Comparison of ENCODE assay signal across 7 cellular contexts in genomic region chr1:62175568-62176179, GRCh38. TPM values are rescaled to one million over a fixed set of nuclear protein-coding genes. Genes with fewer than 3 reads are reported as not detected.
DNase-seq lines count a peak whose midpoint lies in the region; ATAC-seq and TF ChIP-seq lines count a peak whose summit lies in the region.

No MANE protein-coding gene starts in this region.

- H3K9me3 ChIP-seq in hepatocyte (ENCODE audit: low read depth) = no peaks in the 10 kb centered on the region

- peak; percentile 68 for TF ChIP-seq CTCF in HFF-Myc (IDR thresholded peaks at IDR 0.05; ENCODE audit: low read depth, low read length, missing control alignments)
- peak; percentile 93 for TF ChIP-seq CTCF in hepatocyte (IDR thresholded peaks at IDR 0.05; ENCODE audit: poor library complexity)

- no peaks in the 10 kb centered on the region for H3K79me2 ChIP-seq in hepatocyte

- no peaks in the 10 kb centered on the region for H4K20me1 ChIP-seq in hepatocyte (ENCODE audit: insufficient read depth, poor library complexity, severe bottlenecking)

- no peak overlapping the region for H3K27ac ChIP-seq in hepatocyte

- H3K4me3 ChIP-seq in HFF-Myc (replicated peaks; ENCODE audit: low read depth, low read length) (no peak overlapping the region), hepatocyte (no peak overlapping the region)

- 47% methylated on average over 9 of the region's 9 CpGs for WGBS in hepatocyte (ENCODE audit: low lambda C conversion rate, missing lambda C conversion rate)

- DNase-seq in DMS79 (lab: John Stamatoyannopoulos, UW) = peak; percentile 30
- peak; percentile 19 for DNase-seq in HFF-Myc (ENCODE audit: extremely low read depth, low read depth)
- peak; percentile 64 for DNase-seq in NCI-H748 treated with DMSO at 0.1 percent for 48 hours (lab: John Stamatoyannopoulos, UW)
- DNase-seq in activated naive CD4-positive, alpha-beta T cell treated with anti-CD3 and anti-CD28 coated beads, Interleukin-2, amount 50 U/mL, for 16 hours = peak; percentile 24
- peak; percentile 73 for DNase-seq in hepatocyte (ENCODE audit: low spot score)
- DNase-seq in smooth muscle cell of the brain vasculature (ENCODE audit: low read depth, low spot score) = peak; percentile 24

- peaks cover 21% of the 10 kb centered on the region for H3K4me1 ChIP-seq in hepatocyte (ENCODE audit: insufficient read depth)

- no peak overlapping the region for H3K4me2 ChIP-seq in hepatocyte

- no peak for ATAC-seq in activated T-helper 17 cell treated with anti-CD3 and anti-CD28 coated beads, Interleukin-2, amount 50 U/mL, for 72 hours (replicated peaks)

- H3K36me3 Mint-ChIP-seq in activated T-helper 17 cell treated with anti-CD3 and anti-CD28 coated beads, Interleukin-2, amount 50 U/mL, for 72 hours (ENCODE audit: low read depth) = no peaks in the 10 kb centered on the region

- no peaks in the 10 kb centered on the region for H3K27me3 ChIP-seq in hepatocyte

- H2AFZ ChIP-seq in hepatocyte = peak overlapping the region; percentile 35

- H3K27me3 Mint-ChIP-seq in activated T-helper 17 cell treated with anti-CD3 and anti-CD28 coated beads, Interleukin-2, amount 50 U/mL, for 72 hours = no peaks in the 10 kb centered on the region

- no peaks in the 10 kb centered on the region for H3K36me3 ChIP-seq in hepatocyte (replicated peaks; ENCODE audit: insufficient read depth, low read depth)

- no peaks in the 10 kb centered on the region for H3K4me1 Mint-ChIP-seq in activated T-helper 17 cell treated with anti-CD3 and anti-CD28 coated beads, Interleukin-2, amount 50 U/mL, for 72 hours

- H3K9me3 Mint-ChIP-seq in activated T-helper 17 cell treated with anti-CD3 and anti-CD28 coated beads, Interleukin-2, amount 50 U/mL, for 72 hours = no peaks in the 10 kb centered on the region

- no peaks in the 10 kb centered on the region for H3K9me2 ChIP-seq in hepatocyte (replicated peaks; ENCODE audit: insufficient read depth)

- no peak overlapping the region for H3K4me3 Mint-ChIP-seq in activated T-helper 17 cell treated with anti-CD3 and anti-CD28 coated beads, Interleukin-2, amount 50 U/mL, for 72 hours

- no peak overlapping the region for H3K27ac Mint-ChIP-seq in activated T-helper 17 cell treated with anti-CD3 and anti-CD28 coated beads, Interleukin-2, amount 50 U/mL, for 72 hours

RNA-seq across cellular contexts. Expression of gene L1TD1, which starts 19.0 kb away (rescaled TPM):
- 0.77 and 1.0 TPM in 2 replicates for total RNA-seq in hepatocyte
- polyA plus RNA-seq in hepatocyte = 0.53 and 1.3 TPM in 2 replicates
- not detected for total RNA-seq in activated T-helper 17 cell treated with anti-CD3 and anti-CD28 coated beads, Interleukin-2, amount 50 U/mL, for 72 hours

Comparison
In these comparisons a context has a peak if more than half of its experiments do, and no peak if none do; other contexts are left out.
1. DNase-seq: peak in every context shown above with its lines; median percentile 73 in hepatocyte; 64 in NCI-H748 treated with DMSO at 0.1 percent for 48 hours; 30 in DMS79; 24 in activated naive CD4-positive, alpha-beta T cell treated with anti-CD3 and anti-CD28 coated beads, Interleukin-2, amount 50 U/mL, for 16 hours; 24 in smooth muscle cell of the brain vasculature; 19 in HFF-Myc.